ENCODE assay signal across 12 cellular contexts in the genomic region with DNA sequence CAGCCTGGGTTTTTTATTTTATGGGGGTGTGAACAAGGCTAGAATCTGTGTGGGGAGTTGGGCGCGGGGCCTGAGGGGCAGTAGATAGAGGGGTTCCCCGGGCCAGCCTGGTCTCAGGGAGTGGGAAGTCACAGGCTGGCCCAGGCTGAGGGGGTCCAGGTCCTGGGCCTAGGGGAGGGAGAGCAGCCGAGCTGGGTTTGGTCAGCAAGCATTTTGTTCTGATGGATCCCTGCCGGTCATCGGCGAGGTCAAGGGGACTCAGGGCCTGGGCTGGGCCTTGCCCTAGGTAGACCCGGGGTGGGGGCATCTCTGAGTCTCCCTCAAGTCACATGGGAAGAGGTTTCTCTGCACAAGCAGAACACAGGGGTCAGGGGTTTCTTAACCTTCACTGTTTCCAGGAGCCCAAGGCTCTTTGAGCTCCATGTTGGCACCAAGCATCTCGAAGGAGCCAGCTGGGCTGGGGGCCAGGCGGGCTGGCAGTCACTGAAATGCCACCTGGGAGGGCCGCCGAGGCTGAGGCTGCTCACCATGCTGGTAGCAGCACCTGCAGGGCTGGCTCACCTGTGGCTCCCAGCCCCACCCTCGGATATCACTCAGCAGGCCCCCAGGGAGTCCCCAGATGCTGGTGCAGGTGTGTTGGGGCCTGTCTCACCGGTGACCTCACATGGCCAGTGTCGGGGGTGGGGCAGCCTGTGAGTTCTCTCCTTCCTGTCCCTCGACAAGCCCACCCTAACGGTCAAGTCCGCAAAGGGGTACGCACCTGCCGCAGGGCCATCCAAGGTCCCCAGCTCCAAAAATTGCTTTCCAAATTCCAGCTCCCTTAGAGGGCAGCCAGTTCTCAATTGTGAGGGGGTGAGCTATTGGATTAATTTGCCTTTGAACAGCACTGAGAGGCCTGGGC. TPM values are rescaled to one million over a fixed set of nuclear protein-coding genes. Genes with fewer than 3 reads are reported as not detected.
A peak's percentile ranks its signal among the peaks of the same experiment; 100 is the strongest.
DNase-seq lines count a peak whose midpoint lies in the region; ATAC-seq, FAIRE-seq and TF ChIP-seq lines count a peak whose summit lies in the region.
"Had no signal": no experiment of that assay in that cellular context is flagged by ENCODE, and none has a peak within 500 bp of the region (broad histone marks: within the 10 kb centered on the region; RNA-seq: fewer than 3 reads in every experiment).

No MANE protein-coding gene starts in this region.

- CTCF ChIA-PET in OCI-LY7 (lab: Charles Lee; ENCODE audit: unreplicated experiment): interaction anchor here (0.6 kb wide), 2 partner anchors 22 to 31 kb away, joined by 3 read pairs; no protein-coding TSS in a partner anchor
- CTCF ChIA-PET in GM12878 (lab: Yijun Ruan, JAX): interaction anchor here (1.0 to 1.7 kb wide), 4 partner anchors 21 to 78 kb away, joined by 3 to 8 read pairs (median 4); no protein-coding TSS in a partner anchor

- H3K27me3 Mint-ChIP-seq in stimulated activated naive CD8-positive, alpha-beta T cell treated with anti-CD3 and anti-CD28 coated beads, Interleukin-15, amount 100 ng/mL, for 72 hours: no peaks in the 10 kb centered on the region

- no peaks in the 10 kb centered on the region for H3K9me2 ChIP-seq in OCI-LY7 (ENCODE audit: insufficient read depth, low read length)

- TF ChIP-seq POLR2A in GM12878 (IDR thresholded peaks at IDR 0.05; ENCODE audit: low read depth, low read length) (peak; percentile 63), Peyer's patch (IDR thresholded peaks at IDR 0.05) (no peak)

- TF ChIP-seq EP300 in GM12878 (IDR thresholded peaks at IDR 0.05; ENCODE audit: borderline replicate concordance in 1 of 2, control insufficient read depth in 1 of 2, low read depth in 2 of 2, low read length in 2 of 2): no peak

- H4K20me1 ChIP-seq in OCI-LY7 (ENCODE audit: insufficient read depth, low read length): 0 out of 2 replicates have a peak, but pooled peaks cover 7% of the 10 kb centered on the region
- no peaks in the 10 kb centered on the region for H4K20me1 ChIP-seq in GM12878 (ENCODE audit: control insufficient read depth, insufficient read depth)

- SMC1A ChIA-PET in GM12878 (lab: Charles Lee; ENCODE audit: uncharacterized antibody, unreplicated experiment): interaction anchor here (0.6 to 1.2 kb wide), 2 partner anchors 41 to 1399 kb away, joined by 3 to 4 read pairs; a partner anchor contains a TSS

- peak overlapping the region; percentile 50 for H3K27ac ChIP-seq in OCI-LY7 (ENCODE audit: low read depth, low read length, poor library complexity, severe bottlenecking)
- H3K27ac ChIP-seq in GM12878 (ENCODE audit: control insufficient read depth, insufficient read depth): no peak overlapping the region
- no peak overlapping the region for H3K27ac ChIP-seq in Peyer's patch
- H3K27ac ChIP-seq: left lung had no signal

- intact Hi-C loops in OCI-LY7 (cut with micrococcal nuclease; ENCODE audit: unreplicated experiment): no loop called here
- intact Hi-C loops in GM12878 (cut with micrococcal nuclease; ENCODE audit: unreplicated experiment): no loop called here

- ATAC-seq in GM12878: peak; percentile 25
- peak; percentile 9 for ATAC-seq in stimulated activated naive CD8-positive, alpha-beta T cell treated with anti-CD3 and anti-CD28 coated beads, Interleukin-15, amount 100 ng/mL, for 72 hours
- ATAC-seq: left lung had no signal

- H3K4me3 ChIP-seq in OCI-LY7 (ENCODE audit: low read depth, low read length, poor library complexity, severe bottlenecking): no peak overlapping the region
- no peak overlapping the region for H3K4me3 ChIP-seq in GM12878
- H3K4me3 ChIP-seq in Peyer's patch: no peak overlapping the region
- H3K4me3 ChIP-seq: left lung had no signal

- POLR2A ChIA-PET in OCI-LY7 (lab: Charles Lee) (interaction anchor here (0.7 to 1.4 kb wide), 4 partner anchors 8 to 25 kb away, joined by 3 to 4 read pairs (median 4); no protein-coding TSS in a partner anchor), GM12878 (lab: Charles Lee) (no interaction called here)

- RAD21 ChIA-PET in GM12878 (lab: Charles Lee; ENCODE audit: unreplicated experiment): no interaction called here

- no peak for TF ChIP-seq RAD21 in GM12878 (IDR thresholded peaks at IDR 0.05; ENCODE audit: insufficient read depth, low read depth, low read length)

- H3K36me3 ChIP-seq in OCI-LY7 (ENCODE audit: insufficient read depth, low read length): peaks cover 49% of the 10 kb centered on the region
- H3K36me3 ChIP-seq in GM12878 (ENCODE audit: control insufficient read depth in 2 of 2, insufficient read depth in 2 of 2, low read length in 1 of 2): peaks cover 4 to 26% of the 10 kb centered on the region in 2 experiments; a peak in 2 of 4 replicates
- H3K36me3 ChIP-seq in Peyer's patch: peaks cover 0 to 9% (median 0%) of the 10 kb centered on the region in 3 donors

- no TSS peak for BruUV-seq in OCI-LY7 (replicated peaks; lab: Mats Ljungman, UMichigan)
- no TSS peak for BruUV-seq in GM12878 (replicated peaks; lab: Mats Ljungman, UMichigan)

- H3K9ac ChIP-seq in GM12878 (ENCODE audit: control insufficient read depth, insufficient read depth, low read length): no peak overlapping the region

- TF ChIP-seq CTCF in OCI-LY7 (conservative IDR thresholded peaks at IDR 0.05; ENCODE audit: low read length) (0 out of 2 replicates have a peak, but pooled peaks have one; percentile 27), GM12878 (IDR thresholded peaks at IDR 0.05 in 2 of 3, conservative IDR thresholded peaks at IDR 0.05 in 1 of 3; ENCODE audit: control insufficient read depth in 2 of 3, extremely low read depth in 1 of 3, insufficient read depth in 1 of 3, low read depth in 3 of 3, low read length in 3 of 3) (no peak), Peyer's patch (IDR thresholded peaks at IDR 0.05) (no peak)

- no peak overlapping the region for H3K4me3 Mint-ChIP-seq in stimulated activated naive CD8-positive, alpha-beta T cell treated with anti-CD3 and anti-CD28 coated beads, Interleukin-15, amount 100 ng/mL, for 72 hours

- H3K4me1 ChIP-seq in OCI-LY7 (ENCODE audit: insufficient read depth, low read length, poor library complexity, severe bottlenecking): peaks cover 52% of the 10 kb centered on the region
- H3K4me1 ChIP-seq in GM12878 (ENCODE audit: control insufficient read depth, insufficient read depth, low read length): 0 out of 2 replicates have a peak, but pooled peaks cover 2% of the 10 kb centered on the region
- no peaks in the 10 kb centered on the region for H3K4me1 ChIP-seq in Peyer's patch
- H3K4me1 ChIP-seq: left lung had no signal

- H2AFZ ChIP-seq in OCI-LY7 (ENCODE audit: low read length): no peak overlapping the region
- H2AFZ ChIP-seq in GM12878 (ENCODE audit: control insufficient read depth, low read depth, low read length): no peak overlapping the region

- no peak for FAIRE-seq in GM12878 (lab: Jason Lieb, UNC)
- FAIRE-seq: urothelium cell line had no signal

- peak overlapping the region; percentile 57 to 91 for H3K27ac Mint-ChIP-seq in stimulated activated naive CD8-positive, alpha-beta T cell treated with anti-CD3 and anti-CD28 coated beads, Interleukin-15, amount 100 ng/mL, for 72 hours

- 43% methylated on average over 20 of the region's 20 CpGs for WGBS in GM12878 (ENCODE audit: insufficient coverage, insufficient replicate concordance, low lambda C conversion rate, missing lambda C conversion rate)

- no peaks in the 10 kb centered on the region for H3K9me3 Mint-ChIP-seq in stimulated activated naive CD8-positive, alpha-beta T cell treated with anti-CD3 and anti-CD28 coated beads, Interleukin-15, amount 100 ng/mL, for 72 hours

- peak; percentile 25 to 34 for DNase-seq in stimulated activated CD4-positive, alpha-beta T cell treated with anti-CD3 and anti-CD28 coated beads, Interleukin-1b, Interleukin-23, amount 100 ng/mL, for 4 hours (ENCODE audit: low read depth in 2 of 2)
- DNase-seq in stimulated activated CD4-positive, alpha-beta T cell treated with anti-CD3 and anti-CD28 coated beads, Interleukin-4, amount 100 ng/mL, for 1 hour: no peak
- peak; percentile 80 for DNase-seq in OCI-LY7 (ENCODE audit: low spot score)
- DNase-seq in GM12878 (ENCODE audit: low read depth, low spot score): no peak
- no peak for DNase-seq in stimulated activated naive CD8-positive, alpha-beta T cell treated with anti-CD3 and anti-CD28 coated beads, Interleukin-15, amount 100 ng/mL, for 72 hours
- DNase-seq in NCI-H1694 treated with DMSO at 0.1 percent for 48 hours (lab: John Stamatoyannopoulos, UW): no peak
- no peak for DNase-seq in ACHN
- no peak for DNase-seq in Peyer's patch
- DNase-seq: HCEC 1CT, Right ventricle myocardium superior had no signal

- no peaks in the 10 kb centered on the region for H3K9me3 ChIP-seq in OCI-LY7 (ENCODE audit: low read length)
- H3K9me3 ChIP-seq in GM12878 (replicated peaks; ENCODE audit: control insufficient read depth, insufficient read depth, low read length): no peaks in the 10 kb centered on the region
- H3K9me3 ChIP-seq in Peyer's patch: no peaks in the 10 kb centered on the region
- H3K9me3 ChIP-seq: left lung had no signal

- in situ Hi-C loops in GM12878 (cut with MboI) (no loop called here), ACHN (cut with HindIII; ENCODE audit: low pct_ligation_motif_present, low pct_unique_long_range_greater_than_20kb, low sequenced_read_pairs) (no loop called here)

- no peaks in the 10 kb centered on the region for H3K79me2 ChIP-seq in OCI-LY7 (ENCODE audit: insufficient read depth, low read depth, low read length)
- no peaks in the 10 kb centered on the region for H3K79me2 ChIP-seq in GM12878 (ENCODE audit: control insufficient read depth, insufficient read depth, low read length)

- peak overlapping the region; percentile 35; the same call in 1 of the 2 replicates for H3K4me2 ChIP-seq in OCI-LY7 (ENCODE audit: low read length)
- H3K4me2 ChIP-seq in GM12878 (ENCODE audit: control insufficient read depth, insufficient read depth): no peak overlapping the region

- H3K27me3 ChIP-seq in GM12878 (replicated peaks in 1 of 2; ENCODE audit: control insufficient read depth in 2 of 2, insufficient read depth in 2 of 2, low read length in 1 of 2) (no peaks in the 10 kb centered on the region), Peyer's patch (no peaks in the 10 kb centered on the region)

- H3K4me1 Mint-ChIP-seq in stimulated activated naive CD8-positive, alpha-beta T cell treated with anti-CD3 and anti-CD28 coated beads, Interleukin-15, amount 100 ng/mL, for 72 hours: peaks cover 48% of the 10 kb centered on the region

RNA-seq across cellular contexts. Expression of a gene that starts 41.0 kb away (rescaled TPM):
- 99.3 and 140 TPM in 2 replicates for total RNA-seq in OCI-LY7 (2014; rRNA removed; shearing (Covaris generic))
- total RNA-seq in OCI-LY7 (2022) (258 and 283 TPM in 2 replicates), GM12878 (2014; rRNA removed) (29.8 and 33.4 TPM in 2 replicates), GM12878 (2014; rRNA removed; fragmentation: Illumina TruSeq; extraction: Trizol) (11.4 and 13.0 TPM in 2 replicates), GM12878 (2021) (95.1 and 101 TPM in 2 replicates), Peyer's patch (1 to 10 TPM; 3.2 to 4.7 (median 3.9) TPM)
- total RNA-seq in GM12878 (2013; cell fraction: nucleolus; rRNA removed): 30.6 and 32.7 TPM in 2 replicates
- 25.8 TPM for polyA plus RNA-seq in GM12878 (2011; ENCODE audit: low read depth)
- polyA plus RNA-seq in GM12878 (2011; rRNA removed) (4.8 and 8.6 TPM in 2 replicates), GM12878 (2014; fragmentation: Illumina TruSeq; extraction: Trizol) (10.1 and 38.1 TPM in 2 replicates), GM12878 (2014; fragmentation: Nextera tagmentation; extraction: Ambion mirVana) (1 to 10 TPM; 2.3 to 4.2 TPM), GM12878 (2014; rRNA removed) (44.5 and 51.5 TPM in 2 replicates), GM12878 (2016; fragmentation: Nextera tagmentation; extraction: Ambion mirVana) (10 to 100 TPM; 55.0 to 56.2 TPM)
- 15.8 and 16.8 TPM in 2 replicates for polyA plus RNA-seq in GM12878 (2011; cell fraction: cytosol; rRNA removed)
- 25.1 and 32.3 TPM in 2 replicates for polyA plus RNA-seq in GM12878 (2011; cell fraction: nucleus; rRNA removed)
- 45.2 and 60.4 TPM in 2 replicates for polyA plus RNA-seq in GM12878 (2012)
- 10.7 and 17.2 TPM in 2 replicates for polyA minus RNA-seq in GM12878 (2011; rRNA and poly(A)+ RNA removed)
- 20.3 and 21.6 TPM in 2 replicates for polyA minus RNA-seq in GM12878 (2011; cell fraction: cytosol; rRNA and poly(A)+ RNA removed)
- 10.8 and 18.6 TPM in 2 replicates for polyA minus RNA-seq in GM12878 (2011; cell fraction: nucleus; rRNA and poly(A)+ RNA removed)

Comparison
In these comparisons a context has a peak if more than half of its experiments do, and no peak if none do; other contexts are left out.
1. DNase-seq: peak in stimulated activated CD4-positive, alpha-beta T cell treated with anti-CD3 and anti-CD28 coated beads, Interleukin-1b, Interleukin-23, amount 100 ng/mL, for 4 hours (2 of 2) and OCI-LY7 (single experiment); none in stimulated activated CD4-positive, alpha-beta T cell treated with anti-CD3 and anti-CD28 coated beads, Interleukin-4, amount 100 ng/mL, for 1 hour (single experiment), GM12878 (single experiment), stimulated activated naive CD8-positive, alpha-beta T cell treated with anti-CD3 and anti-CD28 coated beads, Interleukin-15, amount 100 ng/mL, for 72 hours (0 of 2), NCI-H1694 treated with DMSO at 0.1 percent for 48 hours (single experiment), ACHN (single experiment) and Peyer's patch (0 of 3).